ENCODE assay signal across 9 cellular contexts in the genomic region with DNA sequence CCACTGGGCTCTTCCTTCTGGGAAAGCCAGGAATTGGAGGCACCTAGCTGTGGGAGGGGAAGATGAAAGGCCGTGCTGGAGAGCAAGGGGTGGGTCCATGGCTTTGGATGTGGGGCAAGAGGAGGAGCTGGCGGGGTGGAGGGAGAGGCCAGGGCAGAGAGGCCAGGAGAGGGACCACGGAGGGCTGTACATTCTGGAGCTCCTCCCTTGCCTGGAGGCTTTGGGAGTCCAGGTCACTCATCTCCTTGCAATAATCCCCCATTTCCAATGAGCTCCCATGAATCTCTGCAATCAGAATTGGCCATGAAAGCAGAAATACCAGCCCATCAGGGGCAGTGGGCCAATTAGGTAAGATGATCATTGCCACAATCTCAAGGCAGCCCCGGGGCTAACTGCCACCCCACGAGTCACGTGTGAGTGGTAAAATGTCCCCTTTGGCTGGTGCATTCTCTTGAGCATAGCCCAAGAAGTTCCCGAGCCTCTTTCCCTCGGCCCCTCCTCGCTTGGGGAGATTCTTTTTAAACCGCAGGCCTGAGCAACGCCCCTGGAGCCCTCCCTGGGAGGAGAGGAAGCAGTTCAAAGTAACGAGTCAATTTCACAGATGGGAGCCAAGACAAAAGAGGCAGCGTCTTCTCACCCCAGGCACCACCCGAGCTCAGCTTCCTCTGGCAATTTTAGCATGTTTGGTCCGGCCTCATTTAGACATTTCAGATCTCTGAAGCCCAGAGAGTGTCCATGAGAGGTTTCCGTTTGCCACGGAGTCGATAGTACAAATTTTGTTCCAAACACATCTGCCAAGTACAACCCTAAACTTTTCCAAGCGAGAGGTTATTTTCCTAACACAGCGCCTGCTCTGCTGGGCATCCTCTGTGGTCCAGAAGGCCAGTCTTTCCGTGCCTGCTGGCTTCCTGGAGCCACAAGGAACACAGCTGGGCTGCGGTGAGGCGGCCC. TPM values are rescaled to one million over a fixed set of nuclear protein-coding genes. Genes with fewer than 3 reads are reported as not detected.
DNase-seq lines count a peak whose midpoint lies in the region; ATAC-seq and TF ChIP-seq lines count a peak whose summit lies in the region.
"Had no signal": no experiment of that assay in that cellular context is flagged by ENCODE, and none has a peak within 500 bp of the region (broad histone marks: within the 10 kb centered on the region; RNA-seq: fewer than 3 reads in every experiment).

No MANE protein-coding gene starts in this region.

- H3K9me3 Mint-ChIP-seq in effector memory CD8-positive, alpha-beta T cell: no peaks in the 10 kb centered on the region
- H3K9me3 Mint-ChIP-seq in stimulated activated memory B cell treated with anti-CD40 and anti-IgM and Interleukin-4, amounts not matched to agents 10 μg/mL and 1 μg/mL and 100 μg/mL, for 72 hours: peaks cover 3% of the 10 kb centered on the region
- H3K9me3 Mint-ChIP-seq: activated B cell treated with CpG ODN at 0.5 μM for 24 hours had no signal

- H3K27ac ChIP-seq in right cardiac atrium (ENCODE audit: low read length) (peak overlapping the region; percentile 31), subcutaneous abdominal adipose tissue (ENCODE audit: low read depth, low read length) (peak overlapping the region; percentile 82)

- H3K9me3 ChIP-seq in right cardiac atrium (ENCODE audit: control insufficient read depth, low read length): no peaks in the 10 kb centered on the region
- H3K9me3 ChIP-seq in subcutaneous abdominal adipose tissue (ENCODE audit: control insufficient read depth in 5 of 5, low read length in 5 of 5): no peaks in the 10 kb centered on the region

- peaks cover 3% of the 10 kb centered on the region for H3K4me1 ChIP-seq in right cardiac atrium (ENCODE audit: control insufficient read depth, insufficient read depth, low read length)
- peaks cover 2 to 55% (median 38%) of the 10 kb centered on the region in 5 donors for H3K4me1 ChIP-seq in subcutaneous abdominal adipose tissue (ENCODE audit: control insufficient read depth in 5 of 5, insufficient read depth in 5 of 5, low read length in 5 of 5)

- no peak for DNase-seq in HFF-Myc (ENCODE audit: extremely low read depth, low read depth)
- DNase-seq in UCSD-AML1 (lab: John Stamatoyannopoulos, UW; ENCODE audit: unreplicated experiment): peak; percentile 36
- DNase-seq in right cardiac atrium: peak in 2 of 3 donors; percentile 48 to 72
- no peak for DNase-seq in effector memory CD8-positive, alpha-beta T cell
- DNase-seq in stimulated activated CD4-positive, alpha-beta T cell treated with anti-CD3 and anti-CD28 coated beads, Interleukin-4, amount 100 ng/mL, for 1 hour: no peak
- DNase-seq in DMS153 treated with DMSO at 0.1 percent for 48 hours (lab: John Stamatoyannopoulos, UW; ENCODE audit: unreplicated experiment): no peak
- DNase-seq: activated B cell treated with CpG ODN at 0.5 μM for 24 hours had no signal

- no peak overlapping the region for H3K4me3 Mint-ChIP-seq in effector memory CD8-positive, alpha-beta T cell
- no peak overlapping the region for H3K4me3 Mint-ChIP-seq in stimulated activated memory B cell treated with anti-CD40 and anti-IgM and Interleukin-4, amounts not matched to agents 10 μg/mL and 1 μg/mL and 100 μg/mL, for 72 hours
- H3K4me3 Mint-ChIP-seq: activated B cell treated with CpG ODN at 0.5 μM for 24 hours had no signal

- no peaks in the 10 kb centered on the region for H3K4me1 Mint-ChIP-seq in effector memory CD8-positive, alpha-beta T cell (ENCODE audit: low read depth in 2 of 2)
- no peaks in the 10 kb centered on the region for H3K4me1 Mint-ChIP-seq in stimulated activated memory B cell treated with anti-CD40 and anti-IgM and Interleukin-4, amounts not matched to agents 10 μg/mL and 1 μg/mL and 100 μg/mL, for 72 hours
- H3K4me1 Mint-ChIP-seq: activated B cell treated with CpG ODN at 0.5 μM for 24 hours had no signal

- TF ChIP-seq CTCF in HFF-Myc (IDR thresholded peaks at IDR 0.05; ENCODE audit: low read depth, low read length, missing control alignments): no peak

- WGBS in right cardiac atrium: 33% methylated on average over 23 of the region's 23 CpGs

- no peaks in the 10 kb centered on the region for H3K36me3 ChIP-seq in subcutaneous abdominal adipose tissue (ENCODE audit: control insufficient read depth in 5 of 5, insufficient read depth in 5 of 5, low read length in 5 of 5)

- peak overlapping the region; percentile 10; the same call in 1 of the 2 replicates for H3K4me3 ChIP-seq in HFF-Myc (replicated peaks; ENCODE audit: low read depth, low read length)
- no peak overlapping the region for H3K4me3 ChIP-seq in right cardiac atrium (ENCODE audit: low read length)
- peak overlapping the region in 2 of 5 donors; percentile 21 to 50 for H3K4me3 ChIP-seq in subcutaneous abdominal adipose tissue (ENCODE audit: low read depth in 1 of 5, low read length in 5 of 5)

- intact Hi-C loops in right cardiac atrium (cut with DNase I): no loop called here

- no peaks in the 10 kb centered on the region for H3K27me3 ChIP-seq in right cardiac atrium (ENCODE audit: control insufficient read depth, insufficient read depth)
- H3K27me3 ChIP-seq in subcutaneous abdominal adipose tissue (ENCODE audit: control insufficient read depth in 5 of 5, insufficient read depth in 4 of 5, low read length in 5 of 5): no peaks in the 10 kb centered on the region

- peaks cover 33 to 46% of the 10 kb centered on the region in 2 donors for H3K27me3 Mint-ChIP-seq in effector memory CD8-positive, alpha-beta T cell
- peaks cover 57% of the 10 kb centered on the region for H3K27me3 Mint-ChIP-seq in stimulated activated memory B cell treated with anti-CD40 and anti-IgM and Interleukin-4, amounts not matched to agents 10 μg/mL and 1 μg/mL and 100 μg/mL, for 72 hours

- peak; percentile 72 to 84 for ATAC-seq in right cardiac atrium
- ATAC-seq in effector memory CD8-positive, alpha-beta T cell (replicated peaks): no peak
- ATAC-seq in stimulated activated memory B cell treated with anti-CD40 and anti-IgM and Interleukin-4, amounts not matched to agents 10 μg/mL and 1 μg/mL and 100 μg/mL, for 72 hours: no peak

- peak overlapping the region in 1 of 2 donors; percentile 25 for H3K27ac Mint-ChIP-seq in effector memory CD8-positive, alpha-beta T cell
- no peak overlapping the region for H3K27ac Mint-ChIP-seq in stimulated activated memory B cell treated with anti-CD40 and anti-IgM and Interleukin-4, amounts not matched to agents 10 μg/mL and 1 μg/mL and 100 μg/mL, for 72 hours
- H3K27ac Mint-ChIP-seq: activated B cell treated with CpG ODN at 0.5 μM for 24 hours had no signal

- peak overlapping the region; percentile 15 to 82 (median 49) for H3K9ac ChIP-seq in subcutaneous abdominal adipose tissue (ENCODE audit: low read length in 5 of 5)

- H3K36me3 Mint-ChIP-seq in effector memory CD8-positive, alpha-beta T cell (ENCODE audit: insufficient read depth): no peaks in the 10 kb centered on the region
- H3K36me3 Mint-ChIP-seq in stimulated activated memory B cell treated with anti-CD40 and anti-IgM and Interleukin-4, amounts not matched to agents 10 μg/mL and 1 μg/mL and 100 μg/mL, for 72 hours: peaks cover 6% of the 10 kb centered on the region

RNA-seq across cellular contexts. Expression of a gene that starts 13.4 kb away (rescaled TPM):
- total RNA-seq in right cardiac atrium: 1 to 10 TPM; 3.9 to 5.7 (median 4.2) TPM
- polyA plus RNA-seq in right cardiac atrium: 5.4 TPM
- total RNA-seq: activated B cell treated with CpG ODN at 0.5 μM for 24 hours had no signal

RNA-seq across cellular contexts. Expression of a gene that starts 18.3 kb away (rescaled TPM):
- total RNA-seq in right cardiac atrium: 10 to 100 TPM; 24.7 to 30.7 (median 27.5) TPM
- polyA plus RNA-seq in right cardiac atrium: 20.5 TPM

RNA-seq across cellular contexts. Expression of a gene that starts 30.1 kb away (rescaled TPM):
- total RNA-seq in right cardiac atrium: 10 to 100 TPM; 15.3 to 29.4 (median 20.5) TPM
- polyA plus RNA-seq in right cardiac atrium: 35.6 TPM

RNA-seq across cellular contexts. Expression of a gene that starts 43.2 kb away (rescaled TPM):
- total RNA-seq in right cardiac atrium: 10 to 100 TPM; 16.9 to 33.0 (median 24.7) TPM
- polyA plus RNA-seq in right cardiac atrium: 10.3 TPM

Comparison
In these comparisons a context has a peak if more than half of its experiments do, and no peak if none do; other contexts are left out.
1. DNase-seq: peak in UCSD-AML1 (single experiment) and right cardiac atrium (2 of 3); none in HFF-Myc (single experiment), effector memory CD8-positive, alpha-beta T cell (0 of 3), stimulated activated CD4-positive, alpha-beta T cell treated with anti-CD3 and anti-CD28 coated beads, Interleukin-4, amount 100 ng/mL, for 1 hour (single experiment) and DMS153 treated with DMSO at 0.1 percent for 48 hours (single experiment).
2. ATAC-seq: peak in right cardiac atrium (2 of 2); none in effector memory CD8-positive, alpha-beta T cell (single experiment) and stimulated activated memory B cell treated with anti-CD40 and anti-IgM and Interleukin-4, amounts not matched to agents 10 μg/mL and 1 μg/mL and 100 μg/mL, for 72 hours (single experiment).